ENCODE assay signal across 12 cellular contexts in genomic region chr2:200786423-200786822, GRCh38. TPM values are rescaled to one million over a fixed set of nuclear protein-coding genes. Genes with fewer than 3 reads are reported as not detected.
DNase-seq lines count a peak whose midpoint lies in the region; ATAC-seq and TF ChIP-seq lines count a peak whose summit lies in the region.
"Had no signal": no experiment of that assay in that cellular context is flagged by ENCODE, and none has a peak within 500 bp of the region (broad histone marks: within the 10 kb centered on the region; RNA-seq: fewer than 3 reads in every experiment).

No MANE protein-coding gene starts in this region.

- ATAC-seq in GM21737 (IDR thresholded peaks at IDR 0.05; ENCODE audit: unreplicated experiment): no peak
- ATAC-seq: T-helper 17 cell had no signal

- in situ Hi-C loops in astrocyte of the spinal cord (cut with HindIII; ENCODE audit: low sequenced_read_pairs): no loop called here

- H3K4me3 ChIP-seq in ACC112 (ENCODE audit: low read depth, low read length) (peak overlapping the region; percentile 51), astrocyte of the spinal cord (ENCODE audit: low read depth, low read length) (no peak overlapping the region)

- no peaks in the 10 kb centered on the region for H3K27me3 ChIP-seq in ACC112 (ENCODE audit: insufficient read depth, low read length)

- H3K36me3 ChIP-seq in ACC112 (ENCODE audit: insufficient read depth, low read length): no peaks in the 10 kb centered on the region

- H3K79me2 ChIP-seq in ACC112 (ENCODE audit: control insufficient read depth, insufficient read depth, low read length, unreplicated experiment): no peaks in the 10 kb centered on the region

- DNase-seq in LHCN-M2 (ENCODE audit: low read depth): peak; percentile 61
- peak; percentile 82 for DNase-seq in astrocyte of the spinal cord (ENCODE audit: low read depth, low spot score)
- DNase-seq in kidney tubule cell (ENCODE audit: low spot score): peak; percentile 37
- DNase-seq in NCI-H1105 (lab: John Stamatoyannopoulos, UW): no peak
- no peak for DNase-seq in hypothalamus (lab: John Stamatoyannopoulos, UW)
- DNase-seq in NCI-H1105 treated with DMSO at 0.1 percent for 48 hours (lab: John Stamatoyannopoulos, UW): no peak
- DNase-seq: activated CD8-positive, alpha-beta memory T cell treated with anti-CD3 and anti-CD28 coated beads, Interleukin-2, amount 50 U/mL, for 48 hours; glutamatergic neuron; NCI-H526; T-helper 17 cell had no signal

- peak overlapping the region; percentile 99 for H3K27ac ChIP-seq in ACC112 (ENCODE audit: low read depth, low read length)

- no peak for TF ChIP-seq CTCF in astrocyte of the spinal cord (IDR thresholded peaks at IDR 0.05; ENCODE audit: low read depth, low read length)

- no peak overlapping the region for H2AFZ ChIP-seq in ACC112 (ENCODE audit: low read length, unreplicated experiment)

- H3K4me1 ChIP-seq in ACC112 (ENCODE audit: control insufficient read depth, insufficient read depth, low read length, unreplicated experiment): peaks cover 71% of the 10 kb centered on the region

RNA-seq across cellular contexts. Expression of gene BZW1, which starts 25.3 kb away (rescaled TPM):
- 407 and 500 TPM in 2 replicates for total RNA-seq in LHCN-M2 (2014; rRNA removed)
- 171 TPM for polyA plus RNA-seq in LHCN-M2 (2012)

Comparison
In these comparisons a context has a peak if more than half of its experiments do, and no peak if none do; other contexts are left out.
1. DNase-seq: peak in LHCN-M2 (single experiment), astrocyte of the spinal cord (single experiment) and kidney tubule cell (single experiment); none in NCI-H1105 (single experiment), hypothalamus (0 of 51) and NCI-H1105 treated with DMSO at 0.1 percent for 48 hours (single experiment).